In genomic region chr17:7025240-7025639, GRCh38 we compare ENCODE assay signal across 1 cellular context.
A peak's percentile ranks its signal among the peaks of the same experiment; 100 is the strongest.
TF ChIP-seq lines count a peak whose summit lies in the region.

No MANE protein-coding gene starts in this region.

TF ChIP-seq in K562, 482 proteins besides CTCF, POLR2A, EP300 and RAD21:
- TF ChIP-seq PKNOX1 (IDR thresholded peaks at IDR 0.05) = peak; percentile 7; the same call in 1 of the 2 replicates
- no peak for TF ChIP-seq KLF1 (tag; IDR thresholded peaks at IDR 0.05)
- TF ChIP-seq CUX1 (CRISPR knock-in tag; IDR thresholded peaks at IDR 0.05) = no peak
- TF ChIP-seq BCL6 (CRISPR knock-in tag; IDR thresholded peaks at IDR 0.05) = no peak
- TF ChIP-seq MECOM (CRISPR knock-in tag; IDR thresholded peaks at IDR 0.05) = no peak
